Comparison of ENCODE assay signal across 8 cellular contexts in genomic region chr11:7672960-7673723, GRCh38. TPM values are rescaled to one million over a fixed set of nuclear protein-coding genes. Genes with fewer than 3 reads are reported as not detected.
DNase-seq lines count a peak whose midpoint lies in the region; ATAC-seq and TF ChIP-seq lines count a peak whose summit lies in the region.

Gene CYB5R2, minus strand, starts transcription at chr11:7673500. Its CDS starts 675 bp downstream, at chr11:7672825.

- H4K20me1 ChIP-seq in GM23248 (ENCODE audit: insufficient read depth) = no peaks in the 10 kb centered on the region

- TSS peak; percentile 36 for BruUV-seq in Calu3 (replicated peaks; lab: Mats Ljungman, UMichigan)

- H3K27me3 Mint-ChIP-seq in Calu3 (ENCODE audit: unreplicated experiment) = no peaks in the 10 kb centered on the region
- H3K27me3 Mint-ChIP-seq in activated T-helper 1 cell treated with anti-CD3 and anti-CD28 coated beads, Interleukin-12 subunit alpha, Interleukin-12 subunit beta, Interleukin-2, Interleukin-4 antibody, amounts not matched to agents 30 ng/mL and 10 ng/mL and 1 ng/mL, durations not matched to agents 14 hours and 24 hours and 36 hours (ENCODE audit: insufficient read depth) = peaks cover 33% of the 10 kb centered on the region
- H3K27me3 Mint-ChIP-seq in osteocyte (ENCODE audit: unreplicated experiment) = no peaks in the 10 kb centered on the region

- H3K9me3 ChIP-seq in GM23248 (ENCODE audit: low read depth) = no peaks in the 10 kb centered on the region

- no peaks in the 10 kb centered on the region for H3K36me3 ChIP-seq in GM23248 (ENCODE audit: low read depth)

- H3K4me1 Mint-ChIP-seq in Calu3 (ENCODE audit: low read depth, unreplicated experiment) (peaks cover 68% of the 10 kb centered on the region), osteocyte (ENCODE audit: unreplicated experiment) (peaks cover 48% of the 10 kb centered on the region)
- peaks cover 19% of the 10 kb centered on the region for H3K4me1 Mint-ChIP-seq in activated T-helper 1 cell treated with anti-CD3 and anti-CD28 coated beads, Interleukin-12 subunit alpha, Interleukin-12 subunit beta, Interleukin-2, Interleukin-4 antibody, amounts not matched to agents 30 ng/mL and 10 ng/mL and 1 ng/mL, durations not matched to agents 14 hours and 24 hours and 36 hours (ENCODE audit: low read depth)

- H3K36me3 Mint-ChIP-seq in Calu3 (ENCODE audit: insufficient read depth, unreplicated experiment) (peaks cover 26% of the 10 kb centered on the region), osteocyte (ENCODE audit: unreplicated experiment) (peaks cover 5% of the 10 kb centered on the region)
- H3K36me3 Mint-ChIP-seq in activated T-helper 1 cell treated with anti-CD3 and anti-CD28 coated beads, Interleukin-12 subunit alpha, Interleukin-12 subunit beta, Interleukin-2, Interleukin-4 antibody, amounts not matched to agents 30 ng/mL and 10 ng/mL and 1 ng/mL, durations not matched to agents 14 hours and 24 hours and 36 hours (ENCODE audit: low read depth) = peaks cover 3% of the 10 kb centered on the region

- H3K4me3 Mint-ChIP-seq in Calu3 (ENCODE audit: low read depth, unreplicated experiment) (peak within 1 kb of the TSS; percentile 81), osteocyte (ENCODE audit: unreplicated experiment) (peak within 1 kb of the TSS; percentile 65)
- H3K4me3 Mint-ChIP-seq in activated T-helper 1 cell treated with anti-CD3 and anti-CD28 coated beads, Interleukin-12 subunit alpha, Interleukin-12 subunit beta, Interleukin-2, Interleukin-4 antibody, amounts not matched to agents 30 ng/mL and 10 ng/mL and 1 ng/mL, durations not matched to agents 14 hours and 24 hours and 36 hours = peak within 1 kb of the TSS; percentile 66

- H3K4me1 ChIP-seq in GM23248 (ENCODE audit: insufficient read depth) = peaks cover 17% of the 10 kb centered on the region

- intact Hi-C loops in Calu3 (cut with micrococcal nuclease; ENCODE audit: unreplicated experiment) (loop anchor here (10.0 kb wide), 1 partner anchor 422 kb away; no protein-coding TSS in a partner anchor), Right ventricle myocardium superior (cut with DNase I) (no loop called here)
- intact Hi-C loops in activated T-helper 1 cell treated with anti-CD3 and anti-CD28 coated beads, Interleukin-12 subunit alpha, Interleukin-12 subunit beta, Interleukin-2, Interleukin-4 antibody, amounts not matched to agents 30 ng/mL and 10 ng/mL and 1 ng/mL, durations not matched to agents 14 hours and 24 hours and 36 hours (cut with micrococcal nuclease) = no loop called here

- ATAC-seq in Right ventricle myocardium superior (ENCODE audit: poor library complexity) (peak; percentile 94), HG02938 (IDR thresholded peaks at IDR 0.05; ENCODE audit: unreplicated experiment) (no peak)

- peak within 1 kb of the TSS; percentile 67 for H3K4me3 ChIP-seq in GM23248

- 13 to 18% methylated on average over 25 to 40 of the region's 40 CpGs for WGBS in GM23248 (ENCODE audit: low coverage in 1 of 2, low lambda C conversion rate in 2 of 2, missing lambda C conversion rate in 2 of 2), 2 experiments

- H3K4me2 ChIP-seq in GM23248 (ENCODE audit: unreplicated experiment) = peak within 1 kb of the TSS; percentile 51

- peaks cover 32% of the 10 kb centered on the region for H3F3A ChIP-seq in GM23248 (ENCODE audit: insufficient read depth)

- in situ Hi-C loops in GM23248 (cut with MboI) = no loop called here

- no peaks in the 10 kb centered on the region for H3K9me3 Mint-ChIP-seq in Calu3 (ENCODE audit: low read depth, unreplicated experiment)
- no peaks in the 10 kb centered on the region for H3K9me3 Mint-ChIP-seq in activated T-helper 1 cell treated with anti-CD3 and anti-CD28 coated beads, Interleukin-12 subunit alpha, Interleukin-12 subunit beta, Interleukin-2, Interleukin-4 antibody, amounts not matched to agents 30 ng/mL and 10 ng/mL and 1 ng/mL, durations not matched to agents 14 hours and 24 hours and 36 hours
- no peaks in the 10 kb centered on the region for H3K9me3 Mint-ChIP-seq in osteocyte (ENCODE audit: unreplicated experiment)

- peak within 1 kb of the TSS; percentile 77 for H2AFZ ChIP-seq in GM23248

- CTCF ChIA-PET in Calu3 (lab: Charles Lee) = interaction anchor here (0.8 to 1.8 kb wide), 3 partner anchors 16 to 101 kb away, joined by 3 to 9 read pairs (median 3); no protein-coding TSS in a partner anchor

- no peaks in the 10 kb centered on the region for H3K27me3 ChIP-seq in GM23248 (replicated peaks; ENCODE audit: insufficient read depth)

- TF ChIP-seq CTCF in Calu3 (IDR thresholded peaks at IDR 0.05; ENCODE audit: unreplicated experiment) = no peak
- no peak for TF ChIP-seq CTCF in osteocyte (IDR thresholded peaks at IDR 0.05)

- DNase-seq in Calu3 (peak; percentile 77), GM23248 (peak; percentile 78), Right ventricle myocardium superior (peak; percentile 82), osteocyte (ENCODE audit: extremely low spot score, unreplicated experiment) (no peak), NCI-H2227 (lab: John Stamatoyannopoulos, UW; ENCODE audit: unreplicated experiment) (no peak), SIG-M5 (lab: John Stamatoyannopoulos, UW) (no peak)
- no peak for DNase-seq in activated T-helper 1 cell treated with anti-CD3 and anti-CD28 coated beads, Interleukin-12 subunit alpha, Interleukin-12 subunit beta, Interleukin-2, Interleukin-4 antibody, amounts not matched to agents 30 ng/mL and 10 ng/mL and 1 ng/mL, durations not matched to agents 14 hours and 24 hours and 36 hours (ENCODE audit: low spot score)

- no peaks in the 10 kb centered on the region for H3K79me2 ChIP-seq in GM23248 (ENCODE audit: insufficient read depth)

- H3K27ac Mint-ChIP-seq in Calu3 (ENCODE audit: unreplicated experiment) (peak within 1 kb of the TSS; percentile 71), osteocyte (ENCODE audit: unreplicated experiment) (peak within 1 kb of the TSS; percentile 70)
- peak within 1 kb of the TSS; percentile 54 for H3K27ac Mint-ChIP-seq in activated T-helper 1 cell treated with anti-CD3 and anti-CD28 coated beads, Interleukin-12 subunit alpha, Interleukin-12 subunit beta, Interleukin-2, Interleukin-4 antibody, amounts not matched to agents 30 ng/mL and 10 ng/mL and 1 ng/mL, durations not matched to agents 14 hours and 24 hours and 36 hours

- no peak within 1 kb of the TSS for H3K27ac ChIP-seq in GM23248

- peak within 1 kb of the TSS; percentile 68 for H3K9ac ChIP-seq in GM23248

- H3K9me2 ChIP-seq in GM23248 (ENCODE audit: insufficient read depth) = no peaks in the 10 kb centered on the region

RNA-seq across cellular contexts. Expression of gene CYB5R2, which starts in this region (rescaled TPM):
- total RNA-seq in Calu3 (2022) (15.3 and 23.0 TPM in 2 replicates), Right ventricle myocardium superior (1.0 TPM), osteocyte (5.7 and 7.9 TPM in 2 replicates)
- total RNA-seq in GM23248 (2014; rRNA removed; shearing (Covaris generic)) = 6.2 and 11.5 TPM in 2 replicates
- polyA plus RNA-seq in GM23248 (2016; fragmentation: Nextera tagmentation; extraction: Ambion mirVana) = 16.1 and 16.4 TPM in 2 replicates
- 2.8 and 3.0 TPM in 2 replicates for total RNA-seq in activated T-helper 1 cell treated with anti-CD3 and anti-CD28 coated beads, Interleukin-12 subunit alpha, Interleukin-12 subunit beta, Interleukin-2, Interleukin-4 antibody, amounts not matched to agents 30 ng/mL and 10 ng/mL and 1 ng/mL, durations not matched to agents 14 hours and 24 hours and 36 hours

Comparison
In these comparisons a context has a peak if more than half of its experiments do, and no peak if none do; other contexts are left out.
1. DNase-seq: peak in Calu3 (single experiment), GM23248 (single experiment) and Right ventricle myocardium superior (single experiment); none in activated T-helper 1 cell treated with anti-CD3 and anti-CD28 coated beads, Interleukin-12 subunit alpha, Interleukin-12 subunit beta, Interleukin-2, Interleukin-4 antibody, amounts not matched to agents 30 ng/mL and 10 ng/mL and 1 ng/mL, durations not matched to agents 14 hours and 24 hours and 36 hours (single experiment), osteocyte (single experiment), NCI-H2227 (single experiment) and SIG-M5 (single experiment).
2. Peak in every context shown above with its lines, with median percentiles within 50 percentile points of each other: H3K27ac Mint-ChIP-seq and H3K4me3 Mint-ChIP-seq.